In genomic region chr17:36687736-36688135, GRCh38 we compare ENCODE assay signal across 22 cellular contexts.
"Had no signal": no experiment of that assay in that cellular context is flagged by ENCODE, and none has a peak within 500 bp of the region (broad histone marks: within the 10 kb centered on the region; RNA-seq: fewer than 3 reads in every experiment).

No MANE protein-coding gene starts in this region.

- H3K4me3 Mint-ChIP-seq: activated CD4-positive, alpha-beta memory T cell treated with anti-CD3 and anti-CD28 coated beads, Interleukin-2, amount 10 ng/mL, durations not matched to agents 7 days and 5 days; activated CD4-positive, alpha-beta T cell treated with anti-CD3 and anti-CD28 coated beads for 36 hours; activated naive CD4-positive, alpha-beta T cell treated with anti-CD3 and anti-CD28 coated beads, Interleukin-2, amount 50 U/mL, for 24 hours; activated T-cell treated with anti-CD3 and anti-CD28 coated beads, Interleukin-2, amount 50 U/mL, for 72 hours had no signal

- ATAC-seq: activated CD4-positive, alpha-beta T cell treated with anti-CD3 and anti-CD28 coated beads for 36 hours; activated T-cell treated with anti-CD3 and anti-CD28 coated beads, Interleukin-2, amount 50 U/mL, for 72 hours; body of pancreas had no signal

- DNase-seq: activated CD4-positive, alpha-beta memory T cell treated with anti-CD3 and anti-CD28 coated beads, Interleukin-2, amount 10 ng/mL, durations not matched to agents 7 days and 5 days; activated CD4-positive, alpha-beta T cell treated with anti-CD3 and anti-CD28 coated beads for 36 hours; activated CD4-positive, alpha-beta T cell treated with anti-CD3 and anti-CD28 coated beads, Interleukin-2, amount 50 U/mL, for 1 hour; activated CD8-positive, alpha-beta memory T cell treated with anti-CD3 and anti-CD28 coated beads, Interleukin-2, amount 50 U/mL, for 4 hours; activated gamma-delta T cell treated with Interleukin-2 at 50 U/mL for 16 hours; activated T-cell treated with anti-CD3 and anti-CD28 coated beads, Interleukin-2, amount 50 U/mL, for 72 hours; body of pancreas; central memory CD4-positive, alpha-beta T cell; NCI-H1092; NCI-H1417; NCI-H1930; NCI-H510A treated with DMSO at 0.1 percent for 48 hours; Peyer's patch; Right ventricle myocardium superior; SJCRH30; SK-N-SH; T-helper 1 cell had no signal

- H3K27ac Mint-ChIP-seq: activated CD4-positive, alpha-beta memory T cell treated with anti-CD3 and anti-CD28 coated beads, Interleukin-2, amount 10 ng/mL, durations not matched to agents 7 days and 5 days; activated CD4-positive, alpha-beta T cell treated with anti-CD3 and anti-CD28 coated beads for 36 hours; activated naive CD4-positive, alpha-beta T cell treated with anti-CD3 and anti-CD28 coated beads, Interleukin-2, amount 50 U/mL, for 24 hours; activated T-cell treated with anti-CD3 and anti-CD28 coated beads, Interleukin-2, amount 50 U/mL, for 72 hours; activated T-helper 2 cell treated with anti-CD3 and anti-CD28 coated beads, Interferon-gamma antibody, Interleukin-2, Interleukin-4, amounts not matched to agents 10 μg/mL and 5 μg/mL and 100 μg/mL, durations not matched to agents 14 hours and 24 hours and 36 hours had no signal

- H3K4me2 ChIP-seq: SK-N-SH had no signal

- H3K36me3 Mint-ChIP-seq: activated naive CD4-positive, alpha-beta T cell treated with anti-CD3 and anti-CD28 coated beads, Interleukin-2, amount 50 U/mL, for 24 hours had no signal

- H3K27me3 ChIP-seq: ascending aorta, body of pancreas, Peyer's patch had no signal

- H3K4me1 ChIP-seq: ascending aorta, SJCRH30 had no signal

- H3K4me1 Mint-ChIP-seq: activated CD4-positive, alpha-beta memory T cell treated with anti-CD3 and anti-CD28 coated beads, Interleukin-2, amount 10 ng/mL, durations not matched to agents 7 days and 5 days; activated CD4-positive, alpha-beta T cell treated with anti-CD3 and anti-CD28 coated beads for 36 hours; activated naive CD4-positive, alpha-beta T cell treated with anti-CD3 and anti-CD28 coated beads, Interleukin-2, amount 50 U/mL, for 24 hours had no signal

- H3K9me3 Mint-ChIP-seq: activated CD4-positive, alpha-beta memory T cell treated with anti-CD3 and anti-CD28 coated beads, Interleukin-2, amount 10 ng/mL, durations not matched to agents 7 days and 5 days; activated naive CD4-positive, alpha-beta T cell treated with anti-CD3 and anti-CD28 coated beads, Interleukin-2, amount 50 U/mL, for 24 hours; activated T-cell treated with anti-CD3 and anti-CD28 coated beads, Interleukin-2, amount 50 U/mL, for 72 hours; activated T-helper 2 cell treated with anti-CD3 and anti-CD28 coated beads, Interferon-gamma antibody, Interleukin-2, Interleukin-4, amounts not matched to agents 10 μg/mL and 5 μg/mL and 100 μg/mL, durations not matched to agents 14 hours and 24 hours and 36 hours had no signal

- H3K27me3 Mint-ChIP-seq: activated CD4-positive, alpha-beta T cell treated with anti-CD3 and anti-CD28 coated beads for 36 hours; activated naive CD4-positive, alpha-beta T cell treated with anti-CD3 and anti-CD28 coated beads, Interleukin-2, amount 50 U/mL, for 24 hours had no signal

- H3K9ac ChIP-seq: SK-N-SH had no signal

- H3K36me3 ChIP-seq: ascending aorta, Peyer's patch, SJCRH30 had no signal

- H3K27ac ChIP-seq: ascending aorta, body of pancreas, Peyer's patch, RWPE1, SJCRH30, VCaP had no signal

- H3K9me3 ChIP-seq: ascending aorta, body of pancreas, Peyer's patch, SJCRH30, SK-N-SH had no signal

- H3K4me3 ChIP-seq: ascending aorta, body of pancreas, Peyer's patch, SJCRH30 had no signal
